In the genomic region with DNA sequence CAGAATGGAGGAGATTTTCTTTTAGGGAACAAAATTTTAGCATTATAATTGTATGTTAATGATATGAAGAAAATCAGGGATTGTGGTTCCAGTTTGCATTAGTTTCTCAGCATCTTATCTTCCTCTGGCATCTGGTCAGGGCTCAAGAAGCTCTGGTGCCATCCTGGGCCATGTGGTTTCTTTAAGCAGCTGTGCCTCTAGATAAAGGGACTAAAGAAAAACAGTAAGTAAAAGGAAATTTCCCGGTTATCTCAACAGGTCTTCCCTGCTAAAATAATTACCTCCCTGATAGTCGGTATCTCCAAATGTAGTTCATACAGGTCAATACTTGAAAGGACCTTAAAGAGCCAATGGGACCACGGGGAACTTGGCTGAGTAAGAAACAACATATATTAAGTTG, we compare ENCODE assay signal across 29 cellular contexts.
"Had no signal": no experiment of that assay in that cellular context is flagged by ENCODE, and none has a peak within 500 bp of the region (broad histone marks: within the 10 kb centered on the region; RNA-seq: fewer than 3 reads in every experiment).

No MANE protein-coding gene starts in this region.

- H3K4me1 Mint-ChIP-seq: activated CD4-positive, alpha-beta T cell treated with anti-CD3 and anti-CD28 coated beads for 36 hours; naive thymus-derived CD8-positive, alpha-beta T cell; neural crest cell; stimulated activated effector memory CD8-positive, alpha-beta T cell treated with anti-CD3 and anti-CD28 coated beads, Interleukin-12 subunit alpha, Interleukin-12 subunit beta, amount 100 ng/mL, for 72 hours; stimulated activated naive CD8-positive, alpha-beta T cell treated with anti-CD3 and anti-CD28 coated beads, Interleukin-15, amount 100 ng/mL, for 72 hours had no signal

- DNase-seq: activated CD4-positive, alpha-beta T cell treated with anti-CD3 and anti-CD28 coated beads for 36 hours; activated CD4-positive, CD25-positive, alpha-beta regulatory T cell; activated effector memory CD4-positive, alpha-beta T cell treated with Interleukin-2 at 50 U/mL for 16 hours; activated naive CD4-positive, alpha-beta T cell treated with Interleukin-2 at 50 U/mL for 16 hours; activated T-cell treated with anti-CD3 and anti-CD28 coated beads for 4 hours; activated T-cell treated with anti-CD3 and anti-CD28 coated beads, Interleukin-2, amount 50 U/mL, for 72 hours; aorta; body of pancreas; dorsolateral prefrontal cortex; effector memory CD4-positive, alpha-beta T cell; heart left ventricle; midbrain; naive thymus-derived CD8-positive, alpha-beta T cell; nucleus accumbens; pancreas; retina; small intestine; stimulated activated CD4-positive, alpha-beta T cell treated with anti-CD3 and anti-CD28 coated beads, Interleukin-4, amount 100 ng/mL, for 24 hours; stimulated activated naive CD8-positive, alpha-beta T cell treated with anti-CD3 and anti-CD28 coated beads, Interleukin-15, amount 100 ng/mL, for 72 hours; substantia nigra; T-helper 2 cell; upper lobe of right lung had no signal

- H3K4me3 ChIP-seq: body of pancreas, coronary artery, dorsolateral prefrontal cortex, gastroesophageal sphincter, heart left ventricle, pancreas, prostate gland, upper lobe of right lung had no signal

- H3K27ac Mint-ChIP-seq: activated CD4-positive, alpha-beta T cell treated with anti-CD3 and anti-CD28 coated beads for 36 hours; activated naive CD8-positive, alpha-beta T cell; naive thymus-derived CD8-positive, alpha-beta T cell; stimulated activated effector memory CD8-positive, alpha-beta T cell treated with anti-CD3 and anti-CD28 coated beads, Interleukin-12 subunit alpha, Interleukin-12 subunit beta, amount 100 ng/mL, for 72 hours; stimulated activated naive CD8-positive, alpha-beta T cell treated with anti-CD3 and anti-CD28 coated beads, Interleukin-15, amount 100 ng/mL, for 72 hours had no signal

- H3K9me3 Mint-ChIP-seq: neural crest cell; stimulated activated effector memory CD8-positive, alpha-beta T cell treated with anti-CD3 and anti-CD28 coated beads, Interleukin-12 subunit alpha, Interleukin-12 subunit beta, amount 100 ng/mL, for 72 hours had no signal

- ATAC-seq: activated CD4-positive, alpha-beta T cell treated with anti-CD3 and anti-CD28 coated beads for 36 hours; activated T-cell treated with anti-CD3 and anti-CD28 coated beads, Interleukin-2, amount 50 U/mL, for 72 hours; body of pancreas; gastroesophageal sphincter; heart left ventricle; naive thymus-derived CD8-positive, alpha-beta T cell; pancreas; sciatic nerve; stimulated activated effector memory CD8-positive, alpha-beta T cell treated with anti-CD3 and anti-CD28 coated beads, Interleukin-12 subunit alpha, Interleukin-12 subunit beta, amount 100 ng/mL, for 72 hours; stimulated activated naive CD8-positive, alpha-beta T cell treated with anti-CD3 and anti-CD28 coated beads, Interleukin-15, amount 100 ng/mL, for 72 hours; upper lobe of right lung had no signal

- H3K4me3 Mint-ChIP-seq: activated CD4-positive, alpha-beta T cell treated with anti-CD3 and anti-CD28 coated beads for 36 hours; activated naive CD8-positive, alpha-beta T cell; activated T-cell treated with anti-CD3 and anti-CD28 coated beads, Interleukin-2, amount 50 U/mL, for 72 hours; naive thymus-derived CD8-positive, alpha-beta T cell; neural crest cell; stimulated activated effector memory CD8-positive, alpha-beta T cell treated with anti-CD3 and anti-CD28 coated beads, Interleukin-12 subunit alpha, Interleukin-12 subunit beta, amount 100 ng/mL, for 72 hours; stimulated activated naive CD8-positive, alpha-beta T cell treated with anti-CD3 and anti-CD28 coated beads, Interleukin-15, amount 100 ng/mL, for 72 hours had no signal

- H3K27me3 ChIP-seq: body of pancreas, gastroesophageal sphincter, heart left ventricle, pancreas, upper lobe of right lung had no signal

- H3K27ac ChIP-seq: body of pancreas, coronary artery, dorsolateral prefrontal cortex, gastroesophageal sphincter, heart left ventricle, pancreas, prostate gland, upper lobe of right lung had no signal

- FAIRE-seq: pancreas, small intestine had no signal

- H3K36me3 ChIP-seq: gastroesophageal sphincter, heart left ventricle, pancreas, prostate gland, upper lobe of right lung had no signal

- H3K9me3 ChIP-seq: body of pancreas, heart left ventricle, pancreas, prostate gland, upper lobe of right lung had no signal

- H3K4me1 ChIP-seq: body of pancreas, gastroesophageal sphincter, pancreas, prostate gland had no signal

- H3K36me3 Mint-ChIP-seq: activated naive CD8-positive, alpha-beta T cell; stimulated activated effector memory CD8-positive, alpha-beta T cell treated with anti-CD3 and anti-CD28 coated beads, Interleukin-12 subunit alpha, Interleukin-12 subunit beta, amount 100 ng/mL, for 72 hours had no signal

- H3K27me3 Mint-ChIP-seq: activated CD4-positive, alpha-beta T cell treated with anti-CD3 and anti-CD28 coated beads for 36 hours; stimulated activated naive CD8-positive, alpha-beta T cell treated with anti-CD3 and anti-CD28 coated beads, Interleukin-15, amount 100 ng/mL, for 72 hours had no signal
